ENCODE assay signal across 8 cellular contexts in genomic region chr13:77230560-77230959, GRCh38.
"Had no signal": no experiment of that assay in that cellular context is flagged by ENCODE, and none has a peak within 500 bp of the region (broad histone marks: within the 10 kb centered on the region; RNA-seq: fewer than 3 reads in every experiment).

No MANE protein-coding gene starts in this region.

- H3K4me1 Mint-ChIP-seq: neural crest cell had no signal

- H3K4me3 ChIP-seq: ascending aorta, sigmoid colon, stomach had no signal

- H3K4me3 Mint-ChIP-seq: neural crest cell; T-helper 1 cell treated with Interleukin-12 subunit alpha and Interleukin-12 subunit beta and Interleukin-4 antibody, amounts not matched to agents 30 μg/mL and 1 μg/mL, for 36 hours had no signal

- H3K9me3 Mint-ChIP-seq: neural crest cell; T-helper 1 cell treated with Interleukin-12 subunit alpha and Interleukin-12 subunit beta and Interleukin-4 antibody, amounts not matched to agents 30 μg/mL and 1 μg/mL, for 36 hours had no signal

- ATAC-seq: esophagus mucosa had no signal

- H3K4me1 ChIP-seq: ascending aorta, sigmoid colon, stomach had no signal

- DNase-seq: hypothalamus; sigmoid colon; stimulated activated CD4-positive, alpha-beta T cell treated with anti-CD3 and anti-CD28 coated beads, Interleukin-2, amount 100 ng/mL, for 48 hours; stomach had no signal

- H3K9me3 ChIP-seq: ascending aorta, sigmoid colon, stomach had no signal

- H3K27ac ChIP-seq: ascending aorta, sigmoid colon, stomach had no signal

- H3K27ac Mint-ChIP-seq: T-helper 1 cell treated with Interleukin-12 subunit alpha and Interleukin-12 subunit beta and Interleukin-4 antibody, amounts not matched to agents 30 μg/mL and 1 μg/mL, for 36 hours had no signal
